In the genomic region with DNA sequence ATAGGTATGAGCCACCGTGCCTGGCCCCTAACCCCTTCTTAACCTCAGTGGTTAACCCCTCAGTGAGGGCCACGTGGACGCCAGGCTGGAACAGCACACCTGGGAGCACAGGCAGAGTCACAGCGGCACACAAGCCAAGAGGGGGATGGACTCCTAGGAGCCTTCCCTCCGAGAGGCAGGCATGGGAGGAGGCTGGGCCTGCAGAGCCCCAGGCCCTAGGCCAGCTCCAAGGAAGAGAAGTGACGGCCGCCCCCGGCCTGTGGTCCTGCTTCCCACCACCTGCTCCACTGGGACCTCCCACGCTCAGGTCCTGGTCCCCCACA, we compare ENCODE assay signal across 25 cellular contexts. TPM values are rescaled to one million over a fixed set of nuclear protein-coding genes. Genes with fewer than 3 reads are reported as not detected.
A peak's percentile ranks its signal among the peaks of the same experiment; 100 is the strongest.
DNase-seq lines count a peak whose midpoint lies in the region; ATAC-seq, FAIRE-seq and TF ChIP-seq lines count a peak whose summit lies in the region.
"Had no signal": no experiment of that assay in that cellular context is flagged by ENCODE, and none has a peak within 500 bp of the region (broad histone marks: within the 10 kb centered on the region; RNA-seq: fewer than 3 reads in every experiment).

No MANE protein-coding gene starts in this region.

- H4K8ac ChIP-seq in H1 (ENCODE audit: extremely low read depth, insufficient read depth, low read length) (no peak overlapping the region; the same call in 1 of the 2 replicates), neuronal stem cell (ENCODE audit: low read depth, low read length) (no peak overlapping the region)

- H2AFZ ChIP-seq in HepG2 (ENCODE audit: low read length) (no peak overlapping the region), H1 (ENCODE audit: low read length) (no peak overlapping the region), neuronal stem cell (ENCODE audit: low read length) (no peak overlapping the region)

- H3K27ac Mint-ChIP-seq in natural killer cell treated with Interleukin-12 subunit alpha and Interleukin-12 subunit beta and Interleukin-15 and Interleukin-18, amount 100 ng/mL, for 72 hours, result no peak overlapping the region
- H3K27ac Mint-ChIP-seq: CD4-positive, alpha-beta T cell had no signal

- H3K18ac ChIP-seq in H1 (ENCODE audit: extremely low read depth, low read length) (no peak overlapping the region), neuronal stem cell (ENCODE audit: low read length) (peak overlapping the region; percentile 20)

- ATAC-seq in HepG2 (peak; percentile 15), right lobe of liver (no peak)
- ATAC-seq in natural killer cell treated with Interleukin-12 subunit alpha and Interleukin-12 subunit beta and Interleukin-15 and Interleukin-18, amount 100 ng/mL, for 72 hours, result no peak
- ATAC-seq: GM12878 had no signal

- WGBS in HepG2 (ENCODE audit: low lambda C conversion rate), result 50% methylated on average over 8 of the region's 9 CpGs
- 83% methylated on average over 1 of the region's 9 CpGs for WGBS in right lobe of liver (ENCODE audit: insufficient coverage, low coverage, low lambda C conversion rate, missing lambda C conversion rate)
- WGBS in H1 (ENCODE audit: extremely low coverage in 1 of 2, insufficient coverage in 1 of 2, insufficient read length in 1 of 2, insufficient replicate concordance in 2 of 2, low coverage in 1 of 2, low lambda C conversion rate in 2 of 2, missing lambda C conversion rate in 1 of 2), 2 experiments, result 82% methylated on average over 9 of the region's 9 CpGs; no CpG with 5 or more reads in 1 of the 2 experiments
- WGBS in neuronal stem cell (ENCODE audit: extremely low coverage in 2 of 2, insufficient read length in 2 of 2, insufficient replicate concordance in 1 of 2), 2 donors, result no CpG with 5 or more reads among the region's 9 CpGs

- CTCF ChIA-PET in HepG2 (lab: Yijun Ruan, JAX; ENCODE audit: low intra/inter-chr PET ratio, low total read pairs), result no interaction called here
- CTCF ChIA-PET in H1 (lab: Charles Lee; ENCODE audit: partially characterized antibody), result interaction anchor here (0.5 to 1.7 kb wide), 5 partner anchors 12 to 350 kb away, joined by 3 to 6 read pairs (median 4); no protein-coding TSS in a partner anchor

- H3K23ac ChIP-seq in H1 (ENCODE audit: insufficient read length) (no peak overlapping the region), neuronal stem cell (ENCODE audit: low read depth, low read length, poor library complexity) (no peak overlapping the region)

- H3K4me2 ChIP-seq in HepG2 (ENCODE audit: low read depth, low read length), result peak overlapping the region; percentile 73
- no peak overlapping the region for H3K4me2 ChIP-seq in H1 (ENCODE audit: insufficient read depth in 1 of 2, low read depth in 2 of 2, low read length in 2 of 2)
- no peak overlapping the region for H3K4me2 ChIP-seq in neuronal stem cell (ENCODE audit: insufficient read depth, low read length, poor library complexity, severe bottlenecking)
- H3K4me2 ChIP-seq: BLaER1 treated with 17β-estradiol and CSF1 and Interleukin-3, amounts not matched to agents 10 nM and 100 nM had no signal

- H2BK20ac ChIP-seq in H1 (ENCODE audit: low read length), result no peak overlapping the region

- peaks cover 21% of the 10 kb centered on the region; the same call in 1 of the 2 replicates for H3K23me2 ChIP-seq in H1 (ENCODE audit: low read depth, low read length)

- no peaks in the 10 kb centered on the region for H3K36me3 ChIP-seq in HepG2 (replicated peaks in 1 of 2; ENCODE audit: control insufficient read depth in 1 of 2, insufficient read depth in 2 of 2, low read length in 2 of 2)
- H3K36me3 ChIP-seq in right lobe of liver, result no peaks in the 10 kb centered on the region
- H3K36me3 ChIP-seq in H1 (ENCODE audit: control insufficient read depth in 2 of 4, insufficient read depth in 4 of 4, low read length in 3 of 4), result peaks cover 0 to 7% (median 0%) of the 10 kb centered on the region in 4 experiments; a peak in 1 of 8 replicates
- no peaks in the 10 kb centered on the region for H3K36me3 ChIP-seq in neuronal stem cell (replicated peaks in 1 of 2; ENCODE audit: control insufficient read depth in 2 of 2, insufficient read depth in 2 of 2, low read length in 2 of 2)
- H3K36me3 ChIP-seq: BLaER1 treated with 17β-estradiol and CSF1 and Interleukin-3, amounts not matched to agents 10 nM and 100 nM had no signal

- intact Hi-C loops in HepG2 (cut with micrococcal nuclease; ENCODE audit: unreplicated experiment) (no loop called here), right lobe of liver (cut with DNase I) (no loop called here)

- H3K27me3 ChIP-seq in HepG2 (ENCODE audit: control insufficient read depth in 1 of 2, insufficient read depth in 2 of 2, low read length in 2 of 2) (peaks cover 16 to 34% of the 10 kb centered on the region in 2 experiments), right lobe of liver (peaks cover 0 to 21% of the 10 kb centered on the region in 2 donors), H1 (replicated peaks in 1 of 4; ENCODE audit: control insufficient read depth in 3 of 4, extremely low read depth in 1 of 4, insufficient read depth in 3 of 4, low read length in 3 of 4) (peaks cover 34 to 46% (median 44%) of the 10 kb centered on the region in 4 experiments), neuronal stem cell (ENCODE audit: control insufficient read depth in 3 of 3, insufficient read depth in 3 of 3, low read depth in 1 of 3, low read length in 3 of 3) (peaks cover 18 to 92% (median 49%) of the 10 kb centered on the region in 3 experiments)

- no peak overlapping the region for H3K14ac ChIP-seq in H1 (ENCODE audit: insufficient read length)
- no peak overlapping the region for H3K14ac ChIP-seq in neuronal stem cell (ENCODE audit: low read length)

- peaks cover 0 to 3% of the 10 kb centered on the region in 2 donors for H3K4me1 Mint-ChIP-seq in natural killer cell treated with Interleukin-12 subunit alpha and Interleukin-12 subunit beta and Interleukin-15 and Interleukin-18, amount 100 ng/mL, for 72 hours (ENCODE audit: low read depth in 2 of 2)

- peaks cover 6 to 15% of the 10 kb centered on the region in 2 donors for H3K27me3 Mint-ChIP-seq in natural killer cell treated with Interleukin-12 subunit alpha and Interleukin-12 subunit beta and Interleukin-15 and Interleukin-18, amount 100 ng/mL, for 72 hours

- H3K9ac ChIP-seq in HepG2 (ENCODE audit: insufficient read depth, low read depth, low read length) (no peak overlapping the region), H1 (replicated peaks in 1 of 4; ENCODE audit: extremely low read depth in 1 of 4, low read depth in 3 of 4, low read length in 3 of 4) (no peak overlapping the region), neuronal stem cell (ENCODE audit: low read depth, low read length, poor library complexity) (peak overlapping the region; percentile 38)
- H3K9ac ChIP-seq: BLaER1 treated with 17β-estradiol and CSF1 and Interleukin-3, amounts not matched to agents 10 nM and 100 nM had no signal

- H2BK120ac ChIP-seq in H1 (replicated peaks; ENCODE audit: low read depth, low read length), result no peak overlapping the region
- no peak overlapping the region for H2BK120ac ChIP-seq in neuronal stem cell (ENCODE audit: low read depth, low read length)

- no peak for TF ChIP-seq POLR2A in HepG2 (IDR thresholded peaks at IDR 0.05; ENCODE audit: insufficient read depth in 1 of 2, low read depth in 2 of 2, low read length in 2 of 2)
- TF ChIP-seq POLR2A in right lobe of liver (IDR thresholded peaks at IDR 0.05), result no peak
- TF ChIP-seq POLR2A in H1 (IDR thresholded peaks at IDR 0.05; ENCODE audit: control extremely low read depth in 1 of 2, low read depth in 2 of 2, low read length in 2 of 2), result no peak

- H2AK5ac ChIP-seq in H1 (ENCODE audit: low read depth, low read length) (no peak overlapping the region), neuronal stem cell (ENCODE audit: low read depth, low read length) (no peak overlapping the region)

- H2BK5ac ChIP-seq in H1 (ENCODE audit: low read depth, low read length), result no peak overlapping the region
- no peak overlapping the region for H2BK5ac ChIP-seq in neuronal stem cell (ENCODE audit: low read length)

- TF ChIP-seq CTCF in HepG2 (CRISPR knock-in tag; IDR thresholded peaks at IDR 0.05) (no peak), right lobe of liver (IDR thresholded peaks at IDR 0.05) (no peak), H1 (IDR thresholded peaks at IDR 0.05; ENCODE audit: control extremely low read depth in 1 of 3, insufficient read depth in 1 of 3, low read depth in 1 of 3, low read length in 3 of 3) (no peak)

- H3K79me2 ChIP-seq in HepG2 (ENCODE audit: insufficient read depth, low read length), result no peaks in the 10 kb centered on the region
- no peaks in the 10 kb centered on the region for H3K79me2 ChIP-seq in H1 (ENCODE audit: control insufficient read depth in 1 of 2, insufficient read depth in 2 of 2, low read length in 2 of 2)

- no peak overlapping the region for H3K56ac ChIP-seq in H1 (replicated peaks; ENCODE audit: insufficient read length, low read depth, low read length)

- TF ChIP-seq RAD21 in HepG2 (CRISPR knock-in tag; IDR thresholded peaks at IDR 0.05), result no peak
- no peak for TF ChIP-seq RAD21 in H1 (IDR thresholded peaks at IDR 0.05 in 1 of 2, conservative IDR thresholded peaks at IDR 0.05 in 1 of 2; ENCODE audit: low read depth in 2 of 2, low read length in 2 of 2)

- DNase-seq in HepG2 (ENCODE audit: low spot score), result no peak
- no peak for DNase-seq in right lobe of liver
- DNase-seq in H1 (ENCODE audit: low read depth in 1 of 2, low spot score in 2 of 2), result no peak
- no peak for DNase-seq in neuronal stem cell (ENCODE audit: low spot score)
- no peak for DNase-seq in AG08395 (ENCODE audit: low spot score)
- DNase-seq in natural killer cell treated with Interleukin-12 subunit alpha and Interleukin-12 subunit beta and Interleukin-15 and Interleukin-18, amount 100 ng/mL, for 72 hours (ENCODE audit: low spot score), result no peak
- DNase-seq in Ammon's horn (ENCODE audit: low spot score), result no peak
- DNase-seq: 8988T; CD4-positive, alpha-beta T cell; GDM1; GOT3; Kasumi-1; MV-4-11; NCI-H1105; NCI-H146; NCI-H1930; NCI-H2107; NCI-H524; NCI-H774; NK-92 treated with Interleukin-12 subunit alpha and Interleukin-12 subunit beta, amount 100 ng/mL, for 24 hours; SHP77 treated with DMSO at 0.1 percent for 48 hours had no signal

- no peaks in the 10 kb centered on the region for H4K20me1 ChIP-seq in HepG2 (ENCODE audit: insufficient read depth, low read length)
- peaks cover 0 to 3% of the 10 kb centered on the region in 2 experiments for H4K20me1 ChIP-seq in H1 (replicated peaks in 1 of 2; ENCODE audit: control insufficient read depth in 1 of 2, insufficient read depth in 2 of 2, low read length in 2 of 2)

- H3K9me3 ChIP-seq in HepG2 (ENCODE audit: low read length) (no peaks in the 10 kb centered on the region), right lobe of liver (no peaks in the 10 kb centered on the region), H1 (ENCODE audit: insufficient read depth in 2 of 2, low read depth in 1 of 2, low read length in 1 of 2) (no peaks in the 10 kb centered on the region), neuronal stem cell (replicated peaks in 1 of 2; ENCODE audit: control insufficient read depth in 2 of 2, insufficient read depth in 1 of 2, low read depth in 1 of 2, low read length in 2 of 2) (no peaks in the 10 kb centered on the region)
- H3K9me3 ChIP-seq: BLaER1 treated with 17β-estradiol and CSF1 and Interleukin-3, amounts not matched to agents 10 nM and 100 nM had no signal

- no peak overlapping the region for H4K91ac ChIP-seq in H1 (replicated peaks; ENCODE audit: insufficient read length, low read length)
- no peak overlapping the region for H4K91ac ChIP-seq in neuronal stem cell (ENCODE audit: low read depth, low read length, poor library complexity)

- POLR2A ChIA-PET in HepG2 (lab: Yijun Ruan, JAX) (no interaction called here), H1 (lab: Charles Lee; ENCODE audit: partially characterized antibody) (no interaction called here)

- H2BK12ac ChIP-seq in H1 (ENCODE audit: low read depth, low read length), result 0 out of 2 replicates have a peak overlapping the region, but pooled peaks have one; percentile 27
- H2BK12ac ChIP-seq in neuronal stem cell (ENCODE audit: low read length), result peak overlapping the region; percentile 24

- H3K4me3 Mint-ChIP-seq in natural killer cell treated with Interleukin-12 subunit alpha and Interleukin-12 subunit beta and Interleukin-15 and Interleukin-18, amount 100 ng/mL, for 72 hours, result no peak overlapping the region
- H3K4me3 Mint-ChIP-seq: CD4-positive, alpha-beta T cell had no signal

- peak overlapping the region; percentile 35 to 58 (median 41); a peak in 4 of 6 replicates for H3K4me3 ChIP-seq in HepG2 (replicated peaks in 1 of 3; ENCODE audit: insufficient read depth in 1 of 3, low read depth in 2 of 3, low read length in 3 of 3)
- H3K4me3 ChIP-seq in right lobe of liver, result no peak overlapping the region
- no peak overlapping the region for H3K4me3 ChIP-seq in H1 (ENCODE audit: extremely low read depth in 1 of 4, insufficient read depth in 2 of 4, low read depth in 3 of 4, low read length in 4 of 4)
- H3K4me3 ChIP-seq in neuronal stem cell (ENCODE audit: low read length in 2 of 2), result no peak overlapping the region
- H3K4me3 ChIP-seq: BLaER1 treated with 17β-estradiol and CSF1 and Interleukin-3, amounts not matched to agents 10 nM and 100 nM; GM12878 had no signal

- peaks cover 3% of the 10 kb centered on the region for H3K36me3 Mint-ChIP-seq in natural killer cell treated with Interleukin-12 subunit alpha and Interleukin-12 subunit beta and Interleukin-15 and Interleukin-18, amount 100 ng/mL, for 72 hours

- H3K4ac ChIP-seq in H1 (replicated peaks; ENCODE audit: insufficient read length, low read depth, low read length) (no peak overlapping the region), neuronal stem cell (ENCODE audit: low read length) (no peak overlapping the region)

- BruUV-seq in HepG2 (replicated peaks; lab: Mats Ljungman, UMichigan), result no TSS peak

- H4K5ac ChIP-seq in H1 (ENCODE audit: insufficient read length, low read depth, low read length), result no peak overlapping the region

- FAIRE-seq in HepG2 (lab: Jason Lieb, UNC) (no peak), H1 (lab: Jason Lieb, UNC) (no peak)
- FAIRE-seq: GM12878 had no signal

- no peak overlapping the region for H2BK15ac ChIP-seq in H1 (ENCODE audit: low read length)
- no peak overlapping the region for H2BK15ac ChIP-seq in neuronal stem cell (ENCODE audit: low read length)

- H3K4me1 ChIP-seq in HepG2 (ENCODE audit: insufficient read depth, low read length), result peaks cover 20% of the 10 kb centered on the region
- no peaks in the 10 kb centered on the region for H3K4me1 ChIP-seq in right lobe of liver
- H3K4me1 ChIP-seq in H1 (replicated peaks in 1 of 4; ENCODE audit: control insufficient read depth in 3 of 4, insufficient read depth in 4 of 4, low read length in 3 of 4), result peaks cover 0 to 12% (median 7%) of the 10 kb centered on the region in 4 experiments; a peak in 6 of 7 replicates
- peaks cover 2 to 6% of the 10 kb centered on the region in 2 donors for H3K4me1 ChIP-seq in neuronal stem cell (ENCODE audit: control insufficient read depth in 2 of 2, insufficient read depth in 1 of 2, low read depth in 1 of 2, low read length in 2 of 2)

- no peaks in the 10 kb centered on the region for H3K9me3 Mint-ChIP-seq in natural killer cell treated with Interleukin-12 subunit alpha and Interleukin-12 subunit beta and Interleukin-15 and Interleukin-18, amount 100 ng/mL, for 72 hours
- H3K9me3 Mint-ChIP-seq: CD4-positive, alpha-beta T cell had no signal

- no peak overlapping the region for H3K27ac ChIP-seq in HepG2 (ENCODE audit: extremely low read length, insufficient read depth, low read length)
- no peak overlapping the region for H3K27ac ChIP-seq in right lobe of liver
- H3K27ac ChIP-seq in H1 (ENCODE audit: low read depth, low read length), result no peak overlapping the region
- H3K27ac ChIP-seq in neuronal stem cell (replicated peaks; ENCODE audit: low read length), result no peak overlapping the region
- H3K27ac ChIP-seq: BLaER1 treated with 17β-estradiol and CSF1 and Interleukin-3, amounts not matched to agents 10 nM and 100 nM; HL-60 had no signal

- H3K79me1 ChIP-seq in H1 (ENCODE audit: low read depth, low read length) (no peaks in the 10 kb centered on the region), neuronal stem cell (ENCODE audit: low read depth, low read length) (no peaks in the 10 kb centered on the region)

- in situ Hi-C loops in HepG2 (cut with HindIII; ENCODE audit: extremely low pct_ligation_motif_present, low pct_unique_long_range_greater_than_20kb), result no loop called here

- TF ChIP-seq EP300 in HepG2 (IDR thresholded peaks at IDR 0.05; ENCODE audit: low read depth in 2 of 2, low read length in 2 of 2), result no peak
- TF ChIP-seq EP300 in HepG2 (CRISPR knock-in tag; IDR thresholded peaks at IDR 0.05; ENCODE audit: borderline replicate concordance), result no peak
- no peak for TF ChIP-seq EP300 in H1 (IDR thresholded peaks at IDR 0.05; ENCODE audit: borderline replicate concordance in 1 of 2, low read depth in 2 of 2, low read length in 2 of 2)

RNA-seq across cellular contexts. Expression of a gene that starts 3.8 kb away (rescaled TPM):
- total RNA-seq in HepG2 (2016; rRNA removed; fragmentation: Illumina TruSeq; extraction: Trizol) (0.20 and 0.39 TPM in 2 replicates), right lobe of liver (under 1 TPM; 0.12 to 0.56 (median 0.26) TPM)
- total RNA-seq in HepG2 (2016; cell fraction: cytosol; rRNA removed; fragmentation: Illumina TruSeq; extraction: Trizol; ENCODE audit: low read depth), result 0.09 and 0.10 TPM in 2 replicates
- total RNA-seq in HepG2 (2016; cell fraction: insoluble cytoplasmic fraction; rRNA removed; fragmentation: Illumina TruSeq; extraction: Trizol), result 0.10 and 0.32 TPM in 2 replicates
- 0.31 and 0.65 TPM in 2 replicates for total RNA-seq in HepG2 (2016; cell fraction: membrane; rRNA removed; fragmentation: Illumina TruSeq; extraction: Trizol)
- total RNA-seq in HepG2 (2016; cell fraction: nucleus; rRNA removed; fragmentation: Illumina TruSeq; extraction: Trizol), result 0.19 and 0.22 TPM in 2 replicates
- polyA plus RNA-seq in HepG2 (2011; rRNA removed) (0.12 and 0.18 TPM in 2 replicates), H1 (2011; rRNA removed) (0.08 TPM in 2 replicates)
- polyA plus RNA-seq in HepG2 (2011; cell fraction: cytosol; rRNA removed), result 0.10 and 0.19 TPM in 2 replicates
- polyA plus RNA-seq in HepG2 (2011; cell fraction: nucleus; rRNA removed), result 0.09 and 0.27 TPM in 2 replicates
- 0.05 and 0.16 TPM in 2 replicates for polyA plus RNA-seq in HepG2 (2012)
- 0.26 and 0.33 TPM in 2 replicates for polyA plus RNA-seq in HepG2 (2016; cell fraction: cytosol; fragmentation: Illumina TruSeq; extraction: Trizol; ENCODE audit: low read depth)
- 0.29 and 0.56 TPM in 2 replicates for polyA plus RNA-seq in HepG2 (2016; cell fraction: insoluble cytoplasmic fraction; fragmentation: Illumina TruSeq; extraction: Trizol; ENCODE audit: low read depth)
- polyA plus RNA-seq in HepG2 (2016; cell fraction: membrane; fragmentation: Illumina TruSeq; extraction: Trizol; ENCODE audit: low read depth), result 0.41 and 0.42 TPM in 2 replicates
- polyA plus RNA-seq in HepG2 (2016; cell fraction: nucleus; fragmentation: Illumina TruSeq; extraction: Trizol; ENCODE audit: insufficient read depth, low read depth), result 0.41 and 0.80 TPM in 2 replicates
- polyA minus RNA-seq in HepG2 (2011; rRNA and poly(A)+ RNA removed; ENCODE audit: low replicate concordance), result 0.18 TPM in 1 of 2 replicates, not detected in the other
- polyA minus RNA-seq in HepG2 (2011; cell fraction: cytosol; rRNA and poly(A)+ RNA removed), result not detected in 2 replicates
- not detected in 2 replicates for polyA minus RNA-seq in HepG2 (2011; cell fraction: nucleus; rRNA and poly(A)+ RNA removed)
- total RNA-seq in H1 (2021; fragmentation: NEBNext Ultra II Directional; extraction: Animal tissue kit (Norgen Biotek cat#: 25700)), result 0.11 and 0.15 TPM in 2 replicates
- 0.10 TPM for polyA plus RNA-seq in H1 (2011; cell fraction: cytosol; rRNA removed)
- 0.14 TPM for polyA plus RNA-seq in H1 (2011; cell fraction: nucleus; rRNA removed)
- 0.11 to 0.17 TPM (median 0.12 TPM) in 3 of 4 replicates, not detected in the other for polyA plus RNA-seq in H1 (2012, experiment 1 of 2)
- 0.12 TPM for polyA plus RNA-seq in H1 (2012, experiment 2 of 2)
- polyA plus RNA-seq in H1 (2013, experiment 1 of 2), result 0.08 TPM
- polyA plus RNA-seq in H1 (2013, experiment 2 of 2), result 0.07 TPM
- polyA minus RNA-seq in H1 (2011; rRNA and poly(A)+ RNA removed), result 0.05 and 0.06 TPM in 2 replicates
- polyA minus RNA-seq in H1 (2011; cell fraction: cytosol; rRNA and poly(A)+ RNA removed), result not detected
- polyA minus RNA-seq in H1 (2011; cell fraction: nucleus; rRNA and poly(A)+ RNA removed), result not detected
- polyA plus RNA-seq in neuronal stem cell (2013, experiment 1 of 2), result 0.08 TPM
- polyA plus RNA-seq in neuronal stem cell (2013, experiment 2 of 2), result 0.11 TPM
- not detected for total RNA-seq in natural killer cell treated with Interleukin-12 subunit alpha and Interleukin-12 subunit beta and Interleukin-15 and Interleukin-18, amount 100 ng/mL, for 72 hours
- total RNA-seq: CD4-positive, alpha-beta T cell; GM12878; M059J had no signal
- polyA plus RNA-seq: GM12878 had no signal

RNA-seq across cellular contexts. Expression of a gene that starts 44.6 kb away (rescaled TPM):
- total RNA-seq in HepG2 (2016; rRNA removed; fragmentation: Illumina TruSeq; extraction: Trizol), result 0.46 and 0.86 TPM in 2 replicates
- total RNA-seq in HepG2 (2016; cell fraction: cytosol; rRNA removed; fragmentation: Illumina TruSeq; extraction: Trizol; ENCODE audit: low read depth), result 0.30 and 0.62 TPM in 2 replicates
- total RNA-seq in HepG2 (2016; cell fraction: insoluble cytoplasmic fraction; rRNA removed; fragmentation: Illumina TruSeq; extraction: Trizol), result 0.65 and 0.76 TPM in 2 replicates
- total RNA-seq in HepG2 (2016; cell fraction: membrane; rRNA removed; fragmentation: Illumina TruSeq; extraction: Trizol), result 0.52 and 0.65 TPM in 2 replicates
- total RNA-seq in HepG2 (2016; cell fraction: nucleus; rRNA removed; fragmentation: Illumina TruSeq; extraction: Trizol), result 0.78 and 0.81 TPM in 2 replicates
- 0.69 and 0.82 TPM in 2 replicates for polyA plus RNA-seq in HepG2 (2011; rRNA removed)
- 0.46 and 0.94 TPM in 2 replicates for polyA plus RNA-seq in HepG2 (2011; cell fraction: cytosol; rRNA removed)
- 1.1 and 1.2 TPM in 2 replicates for polyA plus RNA-seq in HepG2 (2011; cell fraction: nucleus; rRNA removed)
- 0.24 and 0.42 TPM in 2 replicates for polyA plus RNA-seq in HepG2 (2012)
- 0.52 and 0.54 TPM in 2 replicates for polyA plus RNA-seq in HepG2 (2016; cell fraction: cytosol; fragmentation: Illumina TruSeq; extraction: Trizol; ENCODE audit: low read depth)
- polyA plus RNA-seq in HepG2 (2016; cell fraction: insoluble cytoplasmic fraction; fragmentation: Illumina TruSeq; extraction: Trizol; ENCODE audit: low read depth), result 0.67 and 0.91 TPM in 2 replicates
- polyA plus RNA-seq in HepG2 (2016; cell fraction: membrane; fragmentation: Illumina TruSeq; extraction: Trizol; ENCODE audit: low read depth), result 0.51 and 0.60 TPM in 2 replicates
- polyA plus RNA-seq in HepG2 (2016; cell fraction: nucleus; fragmentation: Illumina TruSeq; extraction: Trizol; ENCODE audit: insufficient read depth, low read depth), result 0.97 and 1.1 TPM in 2 replicates
- polyA minus RNA-seq in HepG2 (2011; rRNA and poly(A)+ RNA removed; ENCODE audit: low replicate concordance), result 0.40 TPM in 1 of 2 replicates, not detected in the other
- polyA minus RNA-seq in HepG2 (2011; cell fraction: cytosol; rRNA and poly(A)+ RNA removed), result 0.40 TPM in 1 of 2 replicates, not detected in the other
- 0.26 and 0.75 TPM in 2 replicates for polyA minus RNA-seq in HepG2 (2011; cell fraction: nucleus; rRNA and poly(A)+ RNA removed)
- not detected for total RNA-seq in right lobe of liver
- total RNA-seq in H1 (2021; fragmentation: NEBNext Ultra II Directional; extraction: Animal tissue kit (Norgen Biotek cat#: 25700)), result 0.43 and 0.59 TPM in 2 replicates
- 0.48 and 0.88 TPM in 2 replicates for polyA plus RNA-seq in H1 (2011; rRNA removed)
- 0.75 TPM for polyA plus RNA-seq in H1 (2011; cell fraction: cytosol; rRNA removed)
- 1.4 TPM for polyA plus RNA-seq in H1 (2011; cell fraction: nucleus; rRNA removed)
- polyA plus RNA-seq in H1 (2012, experiment 1 of 2), result 0.55 to 1.1 TPM (median 0.65 TPM) in 4 replicates
- polyA plus RNA-seq in H1 (2012, experiment 2 of 2), result 0.46 TPM
- 0.71 TPM for polyA plus RNA-seq in H1 (2013, experiment 1 of 2)
- polyA plus RNA-seq in H1 (2013, experiment 2 of 2), result 0.63 TPM
- polyA minus RNA-seq in H1 (2011; rRNA and poly(A)+ RNA removed), result 0.09 and 0.20 TPM in 2 replicates
- 1.4 TPM for polyA minus RNA-seq in H1 (2011; cell fraction: cytosol; rRNA and poly(A)+ RNA removed)
- polyA minus RNA-seq in H1 (2011; cell fraction: nucleus; rRNA and poly(A)+ RNA removed), result 1.9 TPM
- not detected for polyA plus RNA-seq in neuronal stem cell (2013, experiment 1 of 2)
- polyA plus RNA-seq in neuronal stem cell (2013, experiment 2 of 2), result not detected
- total RNA-seq in natural killer cell treated with Interleukin-12 subunit alpha and Interleukin-12 subunit beta and Interleukin-15 and Interleukin-18, amount 100 ng/mL, for 72 hours, result not detected
- total RNA-seq: CD4-positive, alpha-beta T cell; GM12878; M059J had no signal
- polyA plus RNA-seq: GM12878 had no signal

Comparison
In these comparisons a context has a peak if more than half of its experiments do, and no peak if none do; other contexts are left out.
1. H3K4me3 ChIP-seq: peak in HepG2 (3 of 3); none in right lobe of liver (0 of 3), H1 (0 of 4) and neuronal stem cell (0 of 2).